8 cellular contexts compared by ENCODE assay signal in genomic region chr1:224170748-224171478, GRCh38. TPM values are rescaled to one million over a fixed set of nuclear protein-coding genes. Genes with fewer than 3 reads are reported as not detected.
A peak's percentile ranks its signal among the peaks of the same experiment; 100 is the strongest.
DNase-seq lines count a peak whose midpoint lies in the region; ATAC-seq and TF ChIP-seq lines count a peak whose summit lies in the region.

No MANE protein-coding gene starts in this region.

- no peak for DNase-seq in stimulated activated naive CD8-positive, alpha-beta T cell treated with anti-CD3 and anti-CD28 coated beads, Interleukin-15, Interleukin-2, amounts not matched to agents 100 U/mL and 50 U/mL, for 24 hours
- DNase-seq in SKM-1 treated with dmso at 0.1 percent for 144 hours (lab: John Stamatoyannopoulos, UW; ENCODE audit: unreplicated experiment) (peak; percentile 56), epithelial cell of proximal tubule (ENCODE audit: low read depth) (no peak), retinal pigment epithelial cell (ENCODE audit: low read depth) (no peak), HK-2 (ENCODE audit: unreplicated experiment) (no peak), NCI-H2227 (lab: John Stamatoyannopoulos, UW; ENCODE audit: unreplicated experiment) (no peak), kidney glomerular epithelial cell (lab: John Stamatoyannopoulos, UW) (no peak)

- TF ChIP-seq CTCF in epithelial cell of proximal tubule (conservative IDR thresholded peaks at IDR 0.05; ENCODE audit: low read depth, low read length) (peak; percentile 64), retinal pigment epithelial cell (conservative IDR thresholded peaks at IDR 0.05; ENCODE audit: low read depth, low read length) (peak; percentile 57)

- peak overlapping the region; percentile 24 for H3K4me3 Mint-ChIP-seq in stimulated activated naive CD8-positive, alpha-beta T cell treated with anti-CD3 and anti-CD28 coated beads, Interleukin-15, Interleukin-2, amounts not matched to agents 100 ng/mL and 50 ng/mL, for 24 hours

- peaks cover 37% of the 10 kb centered on the region for H3K4me1 Mint-ChIP-seq in stimulated activated naive CD8-positive, alpha-beta T cell treated with anti-CD3 and anti-CD28 coated beads, Interleukin-15, Interleukin-2, amounts not matched to agents 100 ng/mL and 50 ng/mL, for 24 hours (ENCODE audit: low read depth)

- peaks cover 9% of the 10 kb centered on the region for H3K9me3 Mint-ChIP-seq in stimulated activated naive CD8-positive, alpha-beta T cell treated with anti-CD3 and anti-CD28 coated beads, Interleukin-15, Interleukin-2, amounts not matched to agents 100 ng/mL and 50 ng/mL, for 24 hours

- H3K36me3 Mint-ChIP-seq in stimulated activated naive CD8-positive, alpha-beta T cell treated with anti-CD3 and anti-CD28 coated beads, Interleukin-15, Interleukin-2, amounts not matched to agents 100 ng/mL and 50 ng/mL, for 24 hours (ENCODE audit: low read depth) = peaks cover 4% of the 10 kb centered on the region

- H3K4me3 ChIP-seq in epithelial cell of proximal tubule (ENCODE audit: low read depth, low read length) = no peak overlapping the region
- H3K4me3 ChIP-seq in retinal pigment epithelial cell (ENCODE audit: low read length) = no peak overlapping the region

- H3K27ac Mint-ChIP-seq in stimulated activated naive CD8-positive, alpha-beta T cell treated with anti-CD3 and anti-CD28 coated beads, Interleukin-15, Interleukin-2, amounts not matched to agents 100 ng/mL and 50 ng/mL, for 24 hours = no peak overlapping the region

- no peak for ATAC-seq in stimulated activated naive CD8-positive, alpha-beta T cell treated with anti-CD3 and anti-CD28 coated beads, Interleukin-15, Interleukin-2, amounts not matched to agents 100 U/mL and 50 U/mL, for 24 hours

- H3K27me3 Mint-ChIP-seq in stimulated activated naive CD8-positive, alpha-beta T cell treated with anti-CD3 and anti-CD28 coated beads, Interleukin-15, Interleukin-2, amounts not matched to agents 100 ng/mL and 50 ng/mL, for 24 hours = no peaks in the 10 kb centered on the region

RNA-seq across cellular contexts. Expression of gene DEGS1, which starts 12.1 kb away (rescaled TPM):
- total RNA-seq in epithelial cell of proximal tubule = 87.9 and 90.5 TPM in 2 replicates

RNA-seq across cellular contexts. Expression of gene FBXO28, which starts 57.0 kb away (rescaled TPM):
- 23.2 and 33.9 TPM in 2 replicates for total RNA-seq in epithelial cell of proximal tubule
